8 cellular contexts compared by ENCODE assay signal in the genomic region with DNA sequence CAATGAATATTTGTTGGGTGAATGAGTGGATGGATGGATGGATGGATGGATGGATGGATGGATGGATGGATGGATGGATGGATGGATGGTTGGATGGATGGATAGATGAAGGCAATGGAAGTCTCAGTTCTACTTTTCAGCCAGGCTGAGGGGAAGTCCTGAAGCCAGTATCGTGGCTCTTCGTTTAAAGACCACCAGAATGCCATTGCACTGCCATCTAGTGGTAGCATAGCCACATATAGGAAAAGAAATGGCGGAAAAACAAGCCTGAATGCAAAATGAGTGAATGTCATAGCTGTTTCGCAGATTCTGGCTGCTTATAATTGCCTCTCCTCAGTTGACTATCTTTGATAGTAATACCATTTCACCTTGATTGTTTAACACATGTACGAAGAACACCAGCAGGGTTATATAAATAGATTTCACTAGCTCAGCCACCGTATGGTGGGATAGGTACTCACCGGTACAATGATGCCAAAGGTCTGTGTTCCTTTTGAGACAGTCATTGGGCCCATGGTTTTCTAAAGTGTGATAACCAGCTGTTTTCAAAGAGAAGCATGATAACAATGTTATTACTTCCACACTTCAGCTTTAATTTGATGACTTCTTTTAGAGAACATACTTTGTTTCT.
DNase-seq lines count a peak whose midpoint lies in the region; ATAC-seq and TF ChIP-seq lines count a peak whose summit lies in the region.

No MANE protein-coding gene starts in this region.

- intact Hi-C loops in dorsolateral prefrontal cortex (cut with DNase I), result loop anchor here in 1 of 2 donors (10.0 kb wide), 1 partner anchor 175 kb away; no protein-coding TSS in a partner anchor

- TF ChIP-seq CTCF in GM13976 (IDR thresholded peaks at IDR 0.05; ENCODE audit: borderline replicate concordance, control extremely low read depth, extremely low read depth, insufficient read depth, missing control alignments) (peak; percentile 61), VCaP (conservative IDR thresholded peaks at IDR 0.05) (peak; percentile 77), dorsolateral prefrontal cortex (IDR thresholded peaks at IDR 0.05 in 54 of 56, conservative IDR thresholded peaks at IDR 0.05 in 2 of 56; ENCODE audit: low read depth in 1 of 56, partially characterized antibody in 56 of 56) (peak; percentile 51 to 81 (median 67))

- H3K4me3 ChIP-seq in dorsolateral prefrontal cortex, result no peak overlapping the region

- DNase-seq in ACHN, result peak; percentile 56
- DNase-seq in GM13976 (ENCODE audit: low spot score), result peak; percentile 57
- peak; percentile 31 for DNase-seq in NCI-H2171 (lab: John Stamatoyannopoulos, UW)
- DNase-seq in dorsolateral prefrontal cortex, result peak in 2 of 10 donors; percentile 33 to 39
- DNase-seq in medulla oblongata (ENCODE audit: extremely low spot score), result peak; percentile 86
- peak; percentile 51 for DNase-seq in stromal cell of bone marrow (ENCODE audit: low read depth)

- ATAC-seq in HG03045 (IDR thresholded peaks at IDR 0.05; ENCODE audit: unreplicated experiment), result peak; percentile 53

- in situ Hi-C loops in ACHN (cut with HindIII; ENCODE audit: low pct_ligation_motif_present, low pct_unique_long_range_greater_than_20kb, low sequenced_read_pairs), result no loop called here
- in situ Hi-C loops in GM13976 (cut with MboI; ENCODE audit: low sequenced_read_pairs, unreplicated experiment), result no loop called here

- H3K27me3 ChIP-seq in dorsolateral prefrontal cortex, result no peaks in the 10 kb centered on the region

- H3K27ac ChIP-seq in VCaP (no peak overlapping the region), dorsolateral prefrontal cortex (peak overlapping the region in 1 of 59 donors; percentile 5)
